8 cellular contexts compared by ENCODE assay signal in the genomic region with DNA sequence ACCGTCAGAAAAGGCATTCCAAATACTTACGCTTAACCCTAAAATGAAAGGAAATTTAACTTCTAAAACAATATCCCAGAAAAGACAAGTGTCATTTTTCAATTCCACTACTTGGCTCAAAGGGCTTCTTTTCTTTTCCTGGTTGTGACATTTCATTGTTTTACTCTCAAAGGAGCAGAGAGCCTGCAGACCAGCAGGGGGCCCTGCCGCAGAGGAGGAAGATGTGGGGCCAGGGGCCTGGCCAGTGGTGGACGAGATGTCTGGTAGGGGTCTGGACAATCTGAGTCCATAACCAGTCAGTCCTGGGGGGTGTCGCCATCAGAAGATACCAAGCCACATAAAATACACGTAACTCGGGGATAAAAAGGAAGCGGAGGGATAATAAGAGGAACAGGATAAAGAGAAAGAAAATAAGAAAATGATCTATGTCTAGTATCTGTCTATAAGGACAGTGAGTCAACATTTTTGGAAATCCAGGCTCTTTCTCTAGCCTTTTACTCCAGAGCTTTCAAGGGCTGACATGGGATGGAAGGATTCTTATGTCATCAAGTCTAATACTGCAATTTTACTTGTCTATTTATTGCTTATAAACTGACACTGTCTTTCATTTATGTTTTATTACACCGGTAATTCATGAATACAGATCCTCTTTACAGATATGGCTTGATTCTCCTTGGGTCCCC. TPM values are rescaled to one million over a fixed set of nuclear protein-coding genes. Genes with fewer than 3 reads are reported as not detected.
DNase-seq lines count a peak whose midpoint lies in the region; ATAC-seq and TF ChIP-seq lines count a peak whose summit lies in the region.

No MANE protein-coding gene starts in this region.

- TF ChIP-seq CTCF in AG10803 (conservative IDR thresholded peaks at IDR 0.05; ENCODE audit: low read length) (peak; percentile 43), GM23338 (conservative IDR thresholded peaks at IDR 0.05; ENCODE audit: low read depth in 2 of 2) (peak; percentile 81 to 83), fibroblast of pulmonary artery (IDR thresholded peaks at IDR 0.05; ENCODE audit: low read length, missing control alignments) (peak; percentile 81)

- no peak overlapping the region for H3K4me2 ChIP-seq in GM23338

- H3K79me2 ChIP-seq in GM23338 (replicated peaks; ENCODE audit: insufficient read depth), result no peaks in the 10 kb centered on the region

- H3K4me3 Mint-ChIP-seq in GM23338, result no peak overlapping the region
- H3K4me3 Mint-ChIP-seq in activated CD4-positive, alpha-beta T cell treated with anti-CD3 and anti-CD28 coated beads, Interleukin-2, amount 10 ng/mL, durations not matched to agents 24 days and 14 days, result no peak overlapping the region

- no peaks in the 10 kb centered on the region for H4K20me1 ChIP-seq in GM23338 (replicated peaks; ENCODE audit: insufficient read depth)

- H3K27me3 Mint-ChIP-seq in GM23338 (ENCODE audit: insufficient read depth, low read depth, poor library complexity), result peaks cover 2% of the 10 kb centered on the region
- no peaks in the 10 kb centered on the region for H3K27me3 Mint-ChIP-seq in activated CD4-positive, alpha-beta T cell treated with anti-CD3 and anti-CD28 coated beads, Interleukin-2, amount 10 ng/mL, durations not matched to agents 24 days and 14 days

- no peak overlapping the region for H3K27ac ChIP-seq in GM23338 (ENCODE audit: low read depth)

- no peak overlapping the region for H2AFZ ChIP-seq in GM23338

- intact Hi-C loops in activated CD4-positive, alpha-beta T cell treated with anti-CD3 and anti-CD28 coated beads, Interleukin-2, amount 10 ng/mL, durations not matched to agents 24 days and 14 days (cut with micrococcal nuclease), result loop anchor here (2.0 kb wide), 1 partner anchor 133 kb away; no protein-coding TSS in a partner anchor
- intact Hi-C loops in posterior vena cava (cut with DNase I), result loop anchor here in 1 of 2 donors (10.0 kb wide), 1 partner anchor 129 kb away; no protein-coding TSS in a partner anchor

- H3K36me3 ChIP-seq in GM23338 (ENCODE audit: insufficient read depth), result no peaks in the 10 kb centered on the region

- H3K4me3 ChIP-seq in AG10803 (ENCODE audit: low read length) (no peak overlapping the region), GM23338 (no peak overlapping the region), fibroblast of pulmonary artery (replicated peaks; ENCODE audit: low read depth, low read length) (no peak overlapping the region)

- no peaks in the 10 kb centered on the region for H3K9me2 ChIP-seq in GM23338 (ENCODE audit: insufficient read depth)

- H3K9me3 Mint-ChIP-seq in GM23338, result no peaks in the 10 kb centered on the region
- H3K9me3 Mint-ChIP-seq in activated CD4-positive, alpha-beta T cell treated with anti-CD3 and anti-CD28 coated beads, Interleukin-2, amount 10 ng/mL, durations not matched to agents 24 days and 14 days, result no peaks in the 10 kb centered on the region

- H3K27me3 ChIP-seq in GM23338 (ENCODE audit: insufficient read depth), result no peaks in the 10 kb centered on the region

- no peak for DNase-seq in AG10803 (ENCODE audit: low read depth)
- DNase-seq in GM23338 (ENCODE audit: low spot score), result peak; percentile 85
- peak; percentile 76 for DNase-seq in activated CD4-positive, alpha-beta T cell treated with anti-CD3 and anti-CD28 coated beads, Interleukin-2, amount 10 ng/mL, durations not matched to agents 24 days and 14 days
- peak; percentile 42 for DNase-seq in fibroblast of pulmonary artery (ENCODE audit: low read depth)
- DNase-seq in posterior vena cava (ENCODE audit: low spot score), result peak; percentile 87
- DNase-seq in NK-92 (lab: John Stamatoyannopoulos, UW; ENCODE audit: unreplicated experiment), result no peak

- ATAC-seq in GM23338 (peak; percentile 91), GM18498 (IDR thresholded peaks at IDR 0.05; ENCODE audit: unreplicated experiment) (no peak), GM19467 (IDR thresholded peaks at IDR 0.05; ENCODE audit: unreplicated experiment) (no peak)

- no peaks in the 10 kb centered on the region for H3K4me1 ChIP-seq in GM23338 (ENCODE audit: insufficient read depth)

- H3F3A ChIP-seq in GM23338 (replicated peaks; ENCODE audit: low read depth), result no peaks in the 10 kb centered on the region

- peaks cover 13% of the 10 kb centered on the region for H3K4me1 Mint-ChIP-seq in GM23338
- H3K4me1 Mint-ChIP-seq in activated CD4-positive, alpha-beta T cell treated with anti-CD3 and anti-CD28 coated beads, Interleukin-2, amount 10 ng/mL, durations not matched to agents 24 days and 14 days, result peaks cover 51% of the 10 kb centered on the region

- H3K27ac Mint-ChIP-seq in GM23338, result no peak overlapping the region
- peak overlapping the region; percentile 65 for H3K27ac Mint-ChIP-seq in activated CD4-positive, alpha-beta T cell treated with anti-CD3 and anti-CD28 coated beads, Interleukin-2, amount 10 ng/mL, durations not matched to agents 24 days and 14 days

- no peaks in the 10 kb centered on the region for H3K36me3 Mint-ChIP-seq in GM23338 (ENCODE audit: low read depth)
- peaks cover 19% of the 10 kb centered on the region for H3K36me3 Mint-ChIP-seq in activated CD4-positive, alpha-beta T cell treated with anti-CD3 and anti-CD28 coated beads, Interleukin-2, amount 10 ng/mL, durations not matched to agents 24 days and 14 days (ENCODE audit: low read depth)

TF ChIP-seq in GM23338, 12 proteins besides CTCF, POLR2A, EP300 and RAD21:
- no peak for TF ChIP-seq NANOG (IDR thresholded peaks at IDR 0.05; ENCODE audit: borderline replicate concordance)
- no peak for TF ChIP-seq ZNF114 (CRISPR knock-in tag; IDR thresholded peaks at IDR 0.05)
- TF ChIP-seq, protein P1, sequence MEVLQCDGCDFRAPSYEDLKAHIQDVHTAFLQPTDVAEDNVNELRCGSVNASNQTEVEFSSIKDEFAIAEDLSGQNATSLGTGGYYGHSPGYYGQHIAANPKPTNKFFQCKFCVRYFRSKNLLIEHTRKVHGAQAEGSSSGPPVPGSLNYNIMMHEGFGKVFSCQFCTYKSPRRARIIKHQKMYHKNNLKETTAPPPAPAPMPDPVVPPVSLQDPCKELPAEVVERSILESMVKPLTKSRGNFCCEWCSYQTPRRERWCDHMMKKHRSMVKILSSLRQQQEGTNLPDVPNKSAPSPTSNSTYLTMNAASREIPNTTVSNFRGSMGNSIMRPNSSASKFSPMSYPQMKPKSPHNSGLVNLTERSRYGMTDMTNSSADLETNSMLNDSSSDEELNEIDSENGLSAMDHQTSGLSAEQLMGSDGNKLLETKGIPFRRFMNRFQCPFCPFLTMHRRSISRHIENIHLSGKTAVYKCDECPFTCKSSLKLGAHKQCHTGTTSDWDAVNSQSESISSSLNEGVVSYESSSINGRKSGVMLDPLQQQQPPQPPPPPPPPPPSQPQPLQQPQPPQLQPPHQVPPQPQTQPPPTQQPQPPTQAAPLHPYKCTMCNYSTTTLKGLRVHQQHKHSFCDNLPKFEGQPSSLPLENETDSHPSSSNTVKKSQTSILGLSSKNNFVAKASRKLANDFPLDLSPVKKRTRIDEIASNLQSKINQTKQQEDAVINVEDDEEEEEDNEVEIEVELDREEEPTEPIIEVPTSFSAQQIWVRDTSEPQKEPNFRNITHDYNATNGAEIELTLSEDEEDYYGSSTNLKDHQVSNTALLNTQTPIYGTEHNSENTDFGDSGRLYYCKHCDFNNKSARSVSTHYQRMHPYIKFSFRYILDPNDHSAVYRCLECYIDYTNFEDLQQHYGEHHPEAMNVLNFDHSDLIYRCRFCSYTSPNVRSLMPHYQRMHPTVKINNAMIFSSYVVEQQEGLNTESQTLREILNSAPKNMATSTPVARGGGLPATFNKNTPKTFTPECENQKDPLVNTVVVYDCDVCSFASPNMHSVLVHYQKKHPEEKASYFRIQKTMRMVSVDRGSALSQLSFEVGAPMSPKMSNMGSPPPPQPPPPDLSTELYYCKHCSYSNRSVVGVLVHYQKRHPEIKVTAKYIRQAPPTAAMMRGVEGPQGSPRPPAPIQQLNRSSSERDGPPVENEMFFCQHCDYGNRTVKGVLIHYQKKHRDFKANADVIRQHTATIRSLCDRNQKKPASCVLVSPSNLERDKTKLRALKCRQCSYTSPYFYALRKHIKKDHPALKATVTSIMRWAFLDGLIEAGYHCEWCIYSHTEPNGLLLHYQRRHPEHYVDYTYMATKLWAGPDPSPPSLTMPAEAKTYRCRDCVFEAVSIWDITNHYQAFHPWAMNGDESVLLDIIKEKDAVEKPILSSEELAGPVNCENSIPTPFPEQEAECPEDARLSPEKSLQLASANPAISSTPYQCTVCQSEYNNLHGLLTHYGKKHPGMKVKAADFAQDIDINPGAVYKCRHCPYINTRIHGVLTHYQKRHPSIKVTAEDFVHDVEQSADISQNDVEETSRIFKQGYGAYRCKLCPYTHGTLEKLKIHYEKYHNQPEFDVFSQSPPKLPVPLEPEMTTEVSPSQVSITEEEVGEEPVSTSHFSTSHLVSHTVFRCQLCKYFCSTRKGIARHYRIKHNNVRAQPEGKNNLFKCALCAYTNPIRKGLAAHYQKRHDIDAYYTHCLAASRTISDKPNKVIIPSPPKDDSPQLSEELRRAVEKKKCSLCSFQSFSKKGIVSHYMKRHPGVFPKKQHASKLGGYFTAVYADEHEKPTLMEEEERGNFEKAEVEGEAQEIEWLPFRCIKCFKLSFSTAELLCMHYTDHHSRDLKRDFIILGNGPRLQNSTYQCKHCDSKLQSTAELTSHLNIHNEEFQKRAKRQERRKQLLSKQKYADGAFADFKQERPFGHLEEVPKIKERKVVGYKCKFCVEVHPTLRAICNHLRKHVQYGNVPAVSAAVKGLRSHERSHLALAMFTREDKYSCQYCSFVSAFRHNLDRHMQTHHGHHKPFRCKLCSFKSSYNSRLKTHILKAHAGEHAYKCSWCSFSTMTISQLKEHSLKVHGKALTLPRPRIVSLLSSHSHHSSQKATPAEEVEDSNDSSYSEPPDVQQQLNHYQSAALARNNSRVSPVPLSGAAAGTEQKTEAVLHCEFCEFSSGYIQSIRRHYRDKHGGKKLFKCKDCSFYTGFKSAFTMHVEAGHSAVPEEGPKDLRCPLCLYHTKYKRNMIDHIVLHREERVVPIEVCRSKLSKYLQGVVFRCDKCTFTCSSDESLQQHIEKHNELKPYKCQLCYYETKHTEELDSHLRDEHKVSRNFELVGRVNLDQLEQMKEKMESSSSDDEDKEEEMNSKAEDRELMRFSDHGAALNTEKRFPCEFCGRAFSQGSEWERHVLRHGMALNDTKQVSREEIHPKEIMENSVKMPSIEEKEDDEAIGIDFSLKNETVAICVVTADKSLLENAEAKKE (CRISPR knock-in tag; IDR thresholded peaks at IDR 0.05), result 0 out of 2 replicates have a peak, but pooled peaks have one; percentile 17
TF ChIP-seq in GM23338: peak in this region for 1.

RNA-seq across cellular contexts. Expression of a gene that starts 54.2 kb away (rescaled TPM):
- 5.0 and 8.0 TPM in 2 replicates for total RNA-seq in GM23338 (2014; rRNA removed; shearing (Covaris generic))
- 2.7 and 5.1 TPM in 2 replicates for polyA plus RNA-seq in GM23338 (2016; fragmentation: Nextera tagmentation; extraction: Ambion mirVana)
- 52.7 and 54.4 TPM in 2 replicates for total RNA-seq in activated CD4-positive, alpha-beta T cell treated with anti-CD3 and anti-CD28 coated beads, Interleukin-2, amount 10 ng/mL, durations not matched to agents 24 days and 14 days
- total RNA-seq in posterior vena cava, result 10 to 100 TPM; 20.3 to 24.2 TPM

Comparison
In these comparisons a context has a peak if more than half of its experiments do, and no peak if none do; other contexts are left out.
1. DNase-seq: peak in GM23338 (single experiment), activated CD4-positive, alpha-beta T cell treated with anti-CD3 and anti-CD28 coated beads, Interleukin-2, amount 10 ng/mL, durations not matched to agents 24 days and 14 days (single experiment), fibroblast of pulmonary artery (single experiment) and posterior vena cava (single experiment); none in AG10803 (single experiment) and NK-92 (single experiment).
2. Peak in every context shown above with its lines, with median percentiles within 50 percentile points of each other: CTCF ChIP-seq.